In genomic region chr14:92573761-92574498, GRCh38 we compare ENCODE assay signal across 26 cellular contexts.
A peak's percentile ranks its signal among the peaks of the same experiment; 100 is the strongest.
DNase-seq lines count a peak whose midpoint lies in the region; ATAC-seq and TF ChIP-seq lines count a peak whose summit lies in the region.
"Had no signal": no experiment of that assay in that cellular context is flagged by ENCODE, and none has a peak within 500 bp of the region (broad histone marks: within the 10 kb centered on the region; RNA-seq: fewer than 3 reads in every experiment).

No MANE protein-coding gene starts in this region.

- H3K9me3 Mint-ChIP-seq in CD4-positive, alpha-beta T cell, result no peaks in the 10 kb centered on the region
- no peaks in the 10 kb centered on the region for H3K9me3 Mint-ChIP-seq in immature natural killer cell
- H3K9me3 Mint-ChIP-seq in stimulated activated memory B cell treated with anti-CD40 and anti-IgM and Interleukin-4, amounts not matched to agents 10 μg/mL and 1 μg/mL and 100 μg/mL, for 72 hours, result no peaks in the 10 kb centered on the region
- H3K9me3 Mint-ChIP-seq: naive thymus-derived CD4-positive, alpha-beta T cell; T-helper 1 cell treated with Interleukin-12 subunit alpha and Interleukin-12 subunit beta and Interleukin-4 antibody, amounts not matched to agents 30 μg/mL and 1 μg/mL, for 36 hours had no signal

- H3K4me3 Mint-ChIP-seq in CD4-positive, alpha-beta T cell, result no peak overlapping the region
- H3K4me3 Mint-ChIP-seq in immature natural killer cell, result no peak overlapping the region
- no peak overlapping the region for H3K4me3 Mint-ChIP-seq in stimulated activated memory B cell treated with anti-CD40 and anti-IgM and Interleukin-4, amounts not matched to agents 10 μg/mL and 1 μg/mL and 100 μg/mL, for 72 hours
- H3K4me3 Mint-ChIP-seq: naive thymus-derived CD4-positive, alpha-beta T cell; T-helper 1 cell treated with Interleukin-12 subunit alpha and Interleukin-12 subunit beta and Interleukin-4 antibody, amounts not matched to agents 30 μg/mL and 1 μg/mL, for 36 hours had no signal

- DNase-seq in CD4-positive, alpha-beta T cell, result no peak
- DNase-seq in NCI-H1048 (lab: John Stamatoyannopoulos, UW) (peak; percentile 25), NCI-H748 (lab: John Stamatoyannopoulos, UW; ENCODE audit: unreplicated experiment) (peak; percentile 94), immature natural killer cell (no peak)
- DNase-seq in effector CD4-positive, alpha-beta T cell, result no peak
- DNase-seq: activated T-cell treated with anti-CD3 and anti-CD28 coated beads for 4 hours; anterior cingulate cortex; caudate nucleus; DMS79 treated with DMSO at 0.1 percent for 48 hours; dorsolateral prefrontal cortex; foreskin melanocyte; H7; kidney; mammary epithelial cell; MV-4-11; naive thymus-derived CD4-positive, alpha-beta T cell; NCI-H187 treated with DMSO at 0.1 percent for 48 hours; testis had no signal

- H3K27me3 ChIP-seq in CD4-positive, alpha-beta T cell (ENCODE audit: control insufficient read depth, insufficient read depth, low read length), result no peaks in the 10 kb centered on the region
- H3K27me3 ChIP-seq: dorsolateral prefrontal cortex, hepatocyte, SJSA1, testis had no signal

- intact Hi-C loops in CD4-positive, alpha-beta T cell (cut with DNase I, micrococcal nuclease), result no loop called here

- H3K9me3 ChIP-seq in CD4-positive, alpha-beta T cell (ENCODE audit: control insufficient read depth, low read length), result no peaks in the 10 kb centered on the region
- H3K9me3 ChIP-seq: SJSA1, testis had no signal

- no peak overlapping the region for H3K27ac Mint-ChIP-seq in CD4-positive, alpha-beta T cell
- H3K27ac Mint-ChIP-seq in immature natural killer cell, result peak overlapping the region in 4 of 6 donors; percentile 59 to 78 (median 70)
- no peak overlapping the region for H3K27ac Mint-ChIP-seq in stimulated activated memory B cell treated with anti-CD40 and anti-IgM and Interleukin-4, amounts not matched to agents 10 μg/mL and 1 μg/mL and 100 μg/mL, for 72 hours

- CTCF ChIA-PET in CD4-positive, alpha-beta T cell (lab: Charles Lee), result interaction anchor here (0.6 to 1.3 kb wide), 2 partner anchors 12 to 1364 kb away, joined by 3 read pairs; no protein-coding TSS in a partner anchor

- POLR2A ChIA-PET in CD4-positive, alpha-beta T cell (lab: Charles Lee), result no interaction called here

- peak; percentile 26 for ATAC-seq in CD4-positive, alpha-beta T cell (ENCODE audit: poor library complexity)
- ATAC-seq in GM21825 (IDR thresholded peaks at IDR 0.05; ENCODE audit: unreplicated experiment) (no peak), HG03196 (IDR thresholded peaks at IDR 0.05; ENCODE audit: unreplicated experiment) (no peak)
- ATAC-seq in stimulated activated memory B cell treated with anti-CD40 and anti-IgM and Interleukin-4, amounts not matched to agents 10 μg/mL and 1 μg/mL and 100 μg/mL, for 72 hours, result no peak
- ATAC-seq: naive thymus-derived CD4-positive, alpha-beta T cell had no signal

- peaks cover 63% of the 10 kb centered on the region for H3K4me1 Mint-ChIP-seq in CD4-positive, alpha-beta T cell (ENCODE audit: low read depth)
- peaks cover 85 to 97% of the 10 kb centered on the region in 2 donors for H3K4me1 Mint-ChIP-seq in immature natural killer cell
- peaks cover 44% of the 10 kb centered on the region for H3K4me1 Mint-ChIP-seq in stimulated activated memory B cell treated with anti-CD40 and anti-IgM and Interleukin-4, amounts not matched to agents 10 μg/mL and 1 μg/mL and 100 μg/mL, for 72 hours

- H3K36me3 Mint-ChIP-seq in CD4-positive, alpha-beta T cell (ENCODE audit: low read depth), result peaks cover 6% of the 10 kb centered on the region
- H3K36me3 Mint-ChIP-seq in immature natural killer cell, result peaks cover 12 to 22% (median 18%) of the 10 kb centered on the region in 3 donors
- H3K36me3 Mint-ChIP-seq in stimulated activated memory B cell treated with anti-CD40 and anti-IgM and Interleukin-4, amounts not matched to agents 10 μg/mL and 1 μg/mL and 100 μg/mL, for 72 hours, result peaks cover 13% of the 10 kb centered on the region

- H3K27me3 Mint-ChIP-seq in CD4-positive, alpha-beta T cell, result no peaks in the 10 kb centered on the region
- peaks cover 2 to 9% (median 8%) of the 10 kb centered on the region in 3 donors for H3K27me3 Mint-ChIP-seq in immature natural killer cell (ENCODE audit: low read depth in 3 of 3)
- no peaks in the 10 kb centered on the region for H3K27me3 Mint-ChIP-seq in stimulated activated memory B cell treated with anti-CD40 and anti-IgM and Interleukin-4, amounts not matched to agents 10 μg/mL and 1 μg/mL and 100 μg/mL, for 72 hours

- TF ChIP-seq CTCF in CD4-positive, alpha-beta T cell (IDR thresholded peaks at IDR 0.05), result no peak

- no peak overlapping the region for H3K27ac ChIP-seq in CD4-positive, alpha-beta T cell (ENCODE audit: low read depth, low read length)
- H3K27ac ChIP-seq: dorsolateral prefrontal cortex, epithelial cell of prostate, hepatocyte, parathyroid adenoma, SJSA1, testis had no signal

Comparison
In these comparisons a context has a peak if more than half of its experiments do, and no peak if none do; other contexts are left out.
1. DNase-seq: peak in NCI-H1048 (single experiment) and NCI-H748 (single experiment); none in CD4-positive, alpha-beta T cell (0 of 10), immature natural killer cell (0 of 3) and effector CD4-positive, alpha-beta T cell (single experiment).
2. H3K27ac Mint-ChIP-seq: peak in immature natural killer cell (4 of 6); none in CD4-positive, alpha-beta T cell (single experiment) and stimulated activated memory B cell treated with anti-CD40 and anti-IgM and Interleukin-4, amounts not matched to agents 10 μg/mL and 1 μg/mL and 100 μg/mL, for 72 hours (single experiment).